33 cellular contexts compared by ENCODE assay signal in the genomic region with DNA sequence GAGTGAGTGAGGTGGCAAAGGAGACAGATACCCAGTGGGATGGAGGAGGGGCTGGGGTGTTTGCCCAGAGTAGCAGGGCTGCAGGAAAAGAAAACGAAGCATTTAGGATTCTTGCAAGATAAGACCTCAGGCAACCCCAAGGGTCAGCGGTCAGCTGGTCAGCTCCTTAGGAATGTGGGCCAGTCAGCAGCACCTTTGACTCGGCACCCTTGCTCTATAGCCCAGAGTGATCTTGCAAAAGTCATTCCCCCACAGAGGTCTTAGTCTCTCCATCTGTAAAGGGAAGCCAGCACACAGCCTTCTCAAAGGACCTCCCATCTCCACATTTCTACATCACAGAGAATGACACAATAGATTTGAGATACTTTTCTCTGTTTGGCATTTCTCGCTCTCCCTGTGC.
"Had no signal": no experiment of that assay in that cellular context is flagged by ENCODE, and none has a peak within 500 bp of the region (broad histone marks: within the 10 kb centered on the region; RNA-seq: fewer than 3 reads in every experiment).

No MANE protein-coding gene starts in this region.

- H3K4me3 Mint-ChIP-seq: activated CD4-positive, alpha-beta memory T cell treated with anti-CD3 and anti-CD28 coated beads for 36 hours; activated naive CD4-positive, alpha-beta T cell treated with anti-CD3 and anti-CD28 coated beads, Interleukin-2, amount 10 ng/mL, durations not matched to agents 7 days and 5 days; activated naive CD8-positive, alpha-beta T cell treated with anti-CD3 and anti-CD28 coated beads, Interleukin-2, amount 10 ng/mL, durations not matched to agents 7 days and 5 days; activated T-cell treated with anti-CD3 and anti-CD28 coated beads, Interleukin-2, amount 50 U/mL, for 24 hours; brain; effector memory CD8-positive, alpha-beta T cell; T-helper 17 cell had no signal

- H3K27me3 ChIP-seq: ascending aorta, cardiac muscle cell, colonic mucosa, spleen, suprapubic skin had no signal

- ATAC-seq: activated CD4-positive, CD25-positive, alpha-beta regulatory T cell treated with anti-CD3 and anti-CD28 coated beads, Interleukin-2, amount 50 U/mL, for 24 hours; effector memory CD8-positive, alpha-beta T cell; left colon; right cardiac atrium; T-helper 17 cell had no signal

- H3K9me3 ChIP-seq: ascending aorta, colonic mucosa, spleen, suprapubic skin, tibial artery had no signal

- H3K36me3 Mint-ChIP-seq: activated CD4-positive, alpha-beta memory T cell treated with anti-CD3 and anti-CD28 coated beads for 36 hours; activated naive CD4-positive, alpha-beta T cell treated with anti-CD3 and anti-CD28 coated beads, Interleukin-2, amount 10 ng/mL, durations not matched to agents 7 days and 5 days; activated naive CD8-positive, alpha-beta T cell treated with anti-CD3 and anti-CD28 coated beads, Interleukin-2, amount 10 ng/mL, durations not matched to agents 7 days and 5 days; brain had no signal

- H3K79me2 ChIP-seq: parathyroid adenoma had no signal

- H2AFZ ChIP-seq: parathyroid adenoma had no signal

- FAIRE-seq: endothelial cell of umbilical vein, kidney had no signal

- H3K4me3 ChIP-seq: ascending aorta, cardiac muscle cell, colonic mucosa, dorsolateral prefrontal cortex, spleen, suprapubic skin, tibial artery had no signal

- H3K27ac Mint-ChIP-seq: activated CD4-positive, alpha-beta memory T cell treated with anti-CD3 and anti-CD28 coated beads for 36 hours; activated naive CD8-positive, alpha-beta T cell treated with anti-CD3 and anti-CD28 coated beads, Interleukin-2, amount 10 ng/mL, durations not matched to agents 7 days and 5 days; activated T-cell treated with anti-CD3 and anti-CD28 coated beads, Interleukin-2, amount 50 U/mL, for 24 hours; effector memory CD8-positive, alpha-beta T cell; nephron; T-helper 17 cell had no signal

- H3K27ac ChIP-seq: ascending aorta, cardiac muscle cell, colonic mucosa, dorsolateral prefrontal cortex, parathyroid adenoma, spleen, suprapubic skin, tibial artery, WERI-Rb-1 had no signal

- H3K9me3 Mint-ChIP-seq: activated CD4-positive, alpha-beta memory T cell treated with anti-CD3 and anti-CD28 coated beads for 36 hours; activated naive CD4-positive, alpha-beta T cell treated with anti-CD3 and anti-CD28 coated beads, Interleukin-2, amount 10 ng/mL, durations not matched to agents 7 days and 5 days; activated naive CD8-positive, alpha-beta T cell treated with anti-CD3 and anti-CD28 coated beads, Interleukin-2, amount 10 ng/mL, durations not matched to agents 7 days and 5 days; activated T-cell treated with anti-CD3 and anti-CD28 coated beads, Interleukin-2, amount 50 U/mL, for 24 hours; effector memory CD8-positive, alpha-beta T cell; nephron had no signal

- H3K4me1 ChIP-seq: ascending aorta, suprapubic skin, tibial artery had no signal

- DNase-seq: activated CD4-positive, alpha-beta memory T cell treated with anti-CD3 and anti-CD28 coated beads for 36 hours; activated CD4-positive, alpha-beta T cell treated with anti-CD3 and anti-CD28 coated beads for 48 hours; activated CD8-positive, alpha-beta memory T cell treated with anti-CD3 and anti-CD28 coated beads, Interleukin-2, amount 50 U/mL, for 48 hours; activated gamma-delta T cell; activated naive CD4-positive, alpha-beta T cell treated with anti-CD3 and anti-CD28 coated beads, Interleukin-2, amount 10 ng/mL, durations not matched to agents 7 days and 5 days; activated naive CD8-positive, alpha-beta T cell treated with anti-CD3 and anti-CD28 coated beads, Interleukin-2, amount 10 ng/mL, durations not matched to agents 7 days and 5 days; activated T-cell treated with anti-CD3 and anti-CD28 coated beads, Interleukin-2, amount 50 U/mL, for 24 hours; cerebellar nuclear complex; colonic mucosa; dorsolateral prefrontal cortex; effector memory CD8-positive, alpha-beta T cell; foreskin fibroblast; head of caudate nucleus; hippocampal formation; kidney; left colon; mammary epithelial cell; nucleus accumbens; right cardiac atrium; spleen; stimulated activated naive CD4-positive, alpha-beta T cell; T-helper 17 cell; T1000; tibial artery; WERI-Rb-1 had no signal

- H3K36me3 ChIP-seq: ascending aorta, cardiac muscle cell, colonic mucosa, spleen, suprapubic skin, tibial artery, WERI-Rb-1 had no signal
